ENCODE assay signal across 1 cellular context in the genomic region with DNA sequence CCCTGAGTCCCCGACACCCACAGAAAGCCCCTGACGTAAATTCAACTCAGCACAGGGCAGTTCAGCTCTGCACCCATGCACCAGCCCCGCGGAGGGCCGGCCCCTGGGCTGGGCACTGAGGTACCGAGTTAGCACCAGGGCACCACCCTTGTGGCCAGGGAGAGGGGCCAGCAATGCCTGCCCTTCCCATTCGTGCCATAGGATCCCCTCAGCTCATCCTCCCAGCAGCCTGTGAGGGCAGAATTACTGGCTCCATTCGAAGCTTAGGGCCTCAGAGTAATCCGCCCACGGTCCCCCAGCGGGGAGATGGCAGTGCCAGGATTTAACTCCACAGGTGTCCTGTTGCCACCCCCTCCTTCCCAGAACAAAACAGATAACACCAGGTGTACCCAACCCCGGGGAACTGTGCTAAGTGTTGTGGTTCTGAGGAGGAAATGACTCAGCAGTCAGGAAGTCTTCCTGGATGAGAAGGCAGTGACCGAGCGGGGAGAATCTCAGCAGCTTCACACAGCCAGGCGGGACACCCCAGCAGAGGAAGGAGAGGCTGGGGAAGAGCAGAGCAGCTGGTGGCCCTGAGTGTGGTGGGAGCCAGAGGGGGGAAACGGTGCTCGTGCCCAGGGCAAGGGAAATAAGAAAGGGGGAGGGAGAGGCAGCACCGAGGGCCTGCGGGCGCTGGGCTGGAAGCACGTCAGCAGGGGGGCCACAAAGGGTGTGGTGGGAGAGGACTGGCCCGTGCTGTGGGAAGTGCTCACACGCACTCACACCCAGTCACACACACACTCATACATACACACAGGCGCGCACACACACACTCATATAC.
A peak's percentile ranks its signal among the peaks of the same experiment; 100 is the strongest.
TF ChIP-seq lines count a peak whose summit lies in the region.

No MANE protein-coding gene starts in this region.

TF ChIP-seq in GM12878, 131 proteins besides CTCF, POLR2A, EP300 and RAD21 (continued from another document and continues in another):
- TF ChIP-seq FOXM1 (IDR thresholded peaks at IDR 0.05; ENCODE audit: low read depth, low read length): no peak
- TF ChIP-seq HDAC6 (IDR thresholded peaks at IDR 0.05; ENCODE audit: unreplicated experiment): no peak
- no peak for TF ChIP-seq BCL11A (IDR thresholded peaks at IDR 0.05; ENCODE audit: low read depth, low read length)
- TF ChIP-seq YY1 (IDR thresholded peaks at IDR 0.05; ENCODE audit: low read depth, low read length): no peak
- peak in 1 of 2 experiments; percentile 2; a peak in 1 of 3 replicates for TF ChIP-seq EGR1 (IDR thresholded peaks at IDR 0.05; ENCODE audit: borderline replicate concordance in 1 of 2, low read depth in 2 of 2, low read length in 2 of 2)
- no peak for TF ChIP-seq RFX5 (IDR thresholded peaks at IDR 0.05; ENCODE audit: low read depth, low read length)
- no peak for TF ChIP-seq SP1 (IDR thresholded peaks at IDR 0.05; ENCODE audit: low read depth, low read length)
- no peak for TF ChIP-seq ZNF622 (IDR thresholded peaks at IDR 0.05)
- TF ChIP-seq SUZ12 (IDR thresholded peaks at IDR 0.05; ENCODE audit: unreplicated experiment): no peak
- TF ChIP-seq, protein P1, sequence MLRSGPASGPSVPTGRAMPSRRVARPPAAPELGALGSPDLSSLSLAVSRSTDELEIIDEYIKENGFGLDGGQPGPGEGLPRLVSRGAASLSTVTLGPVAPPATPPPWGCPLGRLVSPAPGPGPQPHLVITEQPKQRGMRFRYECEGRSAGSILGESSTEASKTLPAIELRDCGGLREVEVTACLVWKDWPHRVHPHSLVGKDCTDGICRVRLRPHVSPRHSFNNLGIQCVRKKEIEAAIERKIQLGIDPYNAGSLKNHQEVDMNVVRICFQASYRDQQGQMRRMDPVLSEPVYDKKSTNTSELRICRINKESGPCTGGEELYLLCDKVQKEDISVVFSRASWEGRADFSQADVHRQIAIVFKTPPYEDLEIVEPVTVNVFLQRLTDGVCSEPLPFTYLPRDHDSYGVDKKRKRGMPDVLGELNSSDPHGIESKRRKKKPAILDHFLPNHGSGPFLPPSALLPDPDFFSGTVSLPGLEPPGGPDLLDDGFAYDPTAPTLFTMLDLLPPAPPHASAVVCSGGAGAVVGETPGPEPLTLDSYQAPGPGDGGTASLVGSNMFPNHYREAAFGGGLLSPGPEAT (IDR thresholded peaks at IDR 0.05; ENCODE audit: low read depth): peak; percentile 66
- TF ChIP-seq BRCA1 (IDR thresholded peaks at IDR 0.05; ENCODE audit: low read depth, low read length): no peak
- peak; percentile 56; the same call in 1 of the 2 replicates for TF ChIP-seq JUNB (IDR thresholded peaks at IDR 0.05)
- TF ChIP-seq ZSCAN29 (IDR thresholded peaks at IDR 0.05): no peak
- TF ChIP-seq, protein P2, sequence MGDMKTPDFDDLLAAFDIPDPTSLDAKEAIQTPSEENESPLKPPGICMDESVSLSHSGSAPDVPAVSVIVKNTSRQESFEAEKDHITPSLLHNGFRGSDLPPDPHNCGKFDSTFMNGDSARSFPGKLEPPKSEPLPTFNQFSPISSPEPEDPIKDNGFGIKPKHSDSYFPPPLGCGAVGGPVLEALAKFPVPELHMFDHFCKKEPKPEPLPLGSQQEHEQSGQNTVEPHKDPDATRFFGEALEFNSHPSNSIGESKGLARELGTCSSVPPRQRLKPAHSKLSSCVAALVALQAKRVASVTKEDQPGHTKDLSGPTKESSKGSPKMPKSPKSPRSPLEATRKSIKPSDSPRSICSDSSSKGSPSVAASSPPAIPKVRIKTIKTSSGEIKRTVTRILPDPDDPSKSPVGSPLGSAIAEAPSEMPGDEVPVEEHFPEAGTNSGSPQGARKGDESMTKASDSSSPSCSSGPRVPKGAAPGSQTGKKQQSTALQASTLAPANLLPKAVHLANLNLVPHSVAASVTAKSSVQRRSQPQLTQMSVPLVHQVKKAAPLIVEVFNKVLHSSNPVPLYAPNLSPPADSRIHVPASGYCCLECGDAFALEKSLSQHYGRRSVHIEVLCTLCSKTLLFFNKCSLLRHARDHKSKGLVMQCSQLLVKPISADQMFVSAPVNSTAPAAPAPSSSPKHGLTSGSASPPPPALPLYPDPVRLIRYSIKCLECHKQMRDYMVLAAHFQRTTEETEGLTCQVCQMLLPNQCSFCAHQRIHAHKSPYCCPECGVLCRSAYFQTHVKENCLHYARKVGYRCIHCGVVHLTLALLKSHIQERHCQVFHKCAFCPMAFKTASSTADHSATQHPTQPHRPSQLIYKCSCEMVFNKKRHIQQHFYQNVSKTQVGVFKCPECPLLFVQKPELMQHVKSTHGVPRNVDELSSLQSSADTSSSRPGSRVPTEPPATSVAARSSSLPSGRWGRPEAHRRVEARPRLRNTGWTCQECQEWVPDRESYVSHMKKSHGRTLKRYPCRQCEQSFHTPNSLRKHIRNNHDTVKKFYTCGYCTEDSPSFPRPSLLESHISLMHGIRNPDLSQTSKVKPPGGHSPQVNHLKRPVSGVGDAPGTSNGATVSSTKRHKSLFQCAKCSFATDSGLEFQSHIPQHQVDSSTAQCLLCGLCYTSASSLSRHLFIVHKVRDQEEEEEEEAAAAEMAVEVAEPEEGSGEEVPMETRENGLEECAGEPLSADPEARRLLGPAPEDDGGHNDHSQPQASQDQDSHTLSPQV (IDR thresholded peaks at IDR 0.05): no peak
- no peak for TF ChIP-seq CBFB (IDR thresholded peaks at IDR 0.05; ENCODE audit: low read depth)
- peak; percentile 63 for TF ChIP-seq MTA2 (IDR thresholded peaks at IDR 0.05; ENCODE audit: low read depth)
- peak; percentile 80 for TF ChIP-seq RUNX3 (IDR thresholded peaks at IDR 0.05; ENCODE audit: low read length)
- TF ChIP-seq NR2C2 (IDR thresholded peaks at IDR 0.05; ENCODE audit: borderline replicate concordance, control insufficient read depth, insufficient read length, low read depth): no peak
- TF ChIP-seq MTA3 (IDR thresholded peaks at IDR 0.05; ENCODE audit: borderline replicate concordance, low read length): no peak; the same call in 1 of the 2 replicates
- TF ChIP-seq, protein P3, sequence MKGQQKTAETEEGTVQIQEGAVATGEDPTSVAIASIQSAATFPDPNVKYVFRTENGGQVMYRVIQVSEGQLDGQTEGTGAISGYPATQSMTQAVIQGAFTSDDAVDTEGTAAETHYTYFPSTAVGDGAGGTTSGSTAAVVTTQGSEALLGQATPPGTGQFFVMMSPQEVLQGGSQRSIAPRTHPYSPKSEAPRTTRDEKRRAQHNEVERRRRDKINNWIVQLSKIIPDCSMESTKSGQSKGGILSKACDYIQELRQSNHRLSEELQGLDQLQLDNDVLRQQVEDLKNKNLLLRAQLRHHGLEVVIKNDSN (IDR thresholded peaks at IDR 0.05; ENCODE audit: borderline replicate concordance, extremely low read length, insufficient read depth, low read depth, low read length): no peak
- TF ChIP-seq POLR2AphosphoS2 (IDR thresholded peaks at IDR 0.05; ENCODE audit: low read depth, low read length): no peak
- TF ChIP-seq, protein P4, sequence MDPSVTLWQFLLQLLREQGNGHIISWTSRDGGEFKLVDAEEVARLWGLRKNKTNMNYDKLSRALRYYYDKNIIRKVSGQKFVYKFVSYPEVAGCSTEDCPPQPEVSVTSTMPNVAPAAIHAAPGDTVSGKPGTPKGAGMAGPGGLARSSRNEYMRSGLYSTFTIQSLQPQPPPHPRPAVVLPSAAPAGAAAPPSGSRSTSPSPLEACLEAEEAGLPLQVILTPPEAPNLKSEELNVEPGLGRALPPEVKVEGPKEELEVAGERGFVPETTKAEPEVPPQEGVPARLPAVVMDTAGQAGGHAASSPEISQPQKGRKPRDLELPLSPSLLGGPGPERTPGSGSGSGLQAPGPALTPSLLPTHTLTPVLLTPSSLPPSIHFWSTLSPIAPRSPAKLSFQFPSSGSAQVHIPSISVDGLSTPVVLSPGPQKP (IDR thresholded peaks at IDR 0.05; ENCODE audit: low read depth, low read length): no peak
- peak; percentile 97 for TF ChIP-seq IKZF1 (conservative IDR thresholded peaks at IDR 0.05)
- no peak for TF ChIP-seq NFXL1 (IDR thresholded peaks at IDR 0.05; ENCODE audit: borderline replicate concordance)
- TF ChIP-seq SMARCA5 (IDR thresholded peaks at IDR 0.05): no peak
- TF ChIP-seq, protein P5, sequence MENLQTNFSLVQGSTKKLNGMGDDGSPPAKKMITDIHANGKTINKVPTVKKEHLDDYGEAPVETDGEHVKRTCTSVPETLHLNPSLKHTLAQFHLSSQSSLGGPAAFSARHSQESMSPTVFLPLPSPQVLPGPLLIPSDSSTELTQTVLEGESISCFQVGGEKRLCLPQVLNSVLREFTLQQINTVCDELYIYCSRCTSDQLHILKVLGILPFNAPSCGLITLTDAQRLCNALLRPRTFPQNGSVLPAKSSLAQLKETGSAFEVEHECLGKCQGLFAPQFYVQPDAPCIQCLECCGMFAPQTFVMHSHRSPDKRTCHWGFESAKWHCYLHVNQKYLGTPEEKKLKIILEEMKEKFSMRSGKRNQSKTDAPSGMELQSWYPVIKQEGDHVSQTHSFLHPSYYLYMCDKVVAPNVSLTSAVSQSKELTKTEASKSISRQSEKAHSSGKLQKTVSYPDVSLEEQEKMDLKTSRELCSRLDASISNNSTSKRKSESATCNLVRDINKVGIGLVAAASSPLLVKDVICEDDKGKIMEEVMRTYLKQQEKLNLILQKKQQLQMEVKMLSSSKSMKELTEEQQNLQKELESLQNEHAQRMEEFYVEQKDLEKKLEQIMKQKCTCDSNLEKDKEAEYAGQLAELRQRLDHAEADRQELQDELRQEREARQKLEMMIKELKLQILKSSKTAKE (IDR thresholded peaks at IDR 0.05; ENCODE audit: low read depth, poor library complexity, severe bottlenecking): no peak
- TF ChIP-seq NRF1 (conservative IDR thresholded peaks at IDR 0.05; ENCODE audit: low read depth, low read length): no peak
- TF ChIP-seq SIX5 (IDR thresholded peaks at IDR 0.05; ENCODE audit: low read depth, low read length, severe bottlenecking): no peak
- TF ChIP-seq, protein P6, sequence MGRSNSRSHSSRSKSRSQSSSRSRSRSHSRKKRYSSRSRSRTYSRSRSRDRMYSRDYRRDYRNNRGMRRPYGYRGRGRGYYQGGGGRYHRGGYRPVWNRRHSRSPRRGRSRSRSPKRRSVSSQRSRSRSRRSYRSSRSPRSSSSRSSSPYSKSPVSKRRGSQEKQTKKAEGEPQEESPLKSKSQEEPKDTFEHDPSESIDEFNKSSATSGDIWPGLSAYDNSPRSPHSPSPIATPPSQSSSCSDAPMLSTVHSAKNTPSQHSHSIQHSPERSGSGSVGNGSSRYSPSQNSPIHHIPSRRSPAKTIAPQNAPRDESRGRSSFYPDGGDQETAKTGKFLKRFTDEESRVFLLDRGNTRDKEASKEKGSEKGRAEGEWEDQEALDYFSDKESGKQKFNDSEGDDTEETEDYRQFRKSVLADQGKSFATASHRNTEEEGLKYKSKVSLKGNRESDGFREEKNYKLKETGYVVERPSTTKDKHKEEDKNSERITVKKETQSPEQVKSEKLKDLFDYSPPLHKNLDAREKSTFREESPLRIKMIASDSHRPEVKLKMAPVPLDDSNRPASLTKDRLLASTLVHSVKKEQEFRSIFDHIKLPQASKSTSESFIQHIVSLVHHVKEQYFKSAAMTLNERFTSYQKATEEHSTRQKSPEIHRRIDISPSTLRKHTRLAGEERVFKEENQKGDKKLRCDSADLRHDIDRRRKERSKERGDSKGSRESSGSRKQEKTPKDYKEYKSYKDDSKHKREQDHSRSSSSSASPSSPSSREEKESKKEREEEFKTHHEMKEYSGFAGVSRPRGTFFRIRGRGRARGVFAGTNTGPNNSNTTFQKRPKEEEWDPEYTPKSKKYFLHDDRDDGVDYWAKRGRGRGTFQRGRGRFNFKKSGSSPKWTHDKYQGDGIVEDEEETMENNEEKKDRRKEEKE (IDR thresholded peaks at IDR 0.05): no peak
- no peak for TF ChIP-seq GABPA (IDR thresholded peaks at IDR 0.05; ENCODE audit: low read depth)
- no peak for TF ChIP-seq SMAD1 (IDR thresholded peaks at IDR 0.05; ENCODE audit: low read depth, partially characterized antibody)
- 0 out of 2 replicates have a peak, but pooled peaks have one; percentile 55 for TF ChIP-seq ZNF217 (IDR thresholded peaks at IDR 0.05)
- no peak for TF ChIP-seq FOS (IDR thresholded peaks at IDR 0.05; ENCODE audit: borderline replicate concordance, extremely low read depth, insufficient read length)
- no peak for TF ChIP-seq CBX3 (IDR thresholded peaks at IDR 0.05; ENCODE audit: borderline replicate concordance, low read depth)
- TF ChIP-seq, protein P7, sequence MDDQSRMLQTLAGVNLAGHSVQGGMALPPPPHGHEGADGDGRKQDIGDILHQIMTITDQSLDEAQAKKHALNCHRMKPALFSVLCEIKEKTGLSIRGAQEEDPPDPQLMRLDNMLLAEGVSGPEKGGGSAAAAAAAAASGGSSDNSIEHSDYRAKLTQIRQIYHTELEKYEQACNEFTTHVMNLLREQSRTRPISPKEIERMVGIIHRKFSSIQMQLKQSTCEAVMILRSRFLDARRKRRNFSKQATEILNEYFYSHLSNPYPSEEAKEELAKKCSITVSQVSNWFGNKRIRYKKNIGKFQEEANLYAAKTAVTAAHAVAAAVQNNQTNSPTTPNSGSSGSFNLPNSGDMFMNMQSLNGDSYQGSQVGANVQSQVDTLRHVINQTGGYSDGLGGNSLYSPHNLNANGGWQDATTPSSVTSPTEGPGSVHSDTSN (IDR thresholded peaks at IDR 0.05; ENCODE audit: insufficient replicate concordance, low read depth, low read length): no peak
- TF ChIP-seq TAF1 (IDR thresholded peaks at IDR 0.05; ENCODE audit: borderline replicate concordance, low read depth, low read length): no peak
- TF ChIP-seq, protein P8, sequence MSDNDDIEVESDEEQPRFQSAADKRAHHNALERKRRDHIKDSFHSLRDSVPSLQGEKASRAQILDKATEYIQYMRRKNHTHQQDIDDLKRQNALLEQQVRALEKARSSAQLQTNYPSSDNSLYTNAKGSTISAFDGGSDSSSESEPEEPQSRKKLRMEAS (IDR thresholded peaks at IDR 0.05; ENCODE audit: low read depth, low read length): no peak
- no peak for TF ChIP-seq ESRRA (IDR thresholded peaks at IDR 0.05; ENCODE audit: low read length)
- peak; percentile 61; the same call in 1 of the 2 replicates for TF ChIP-seq TCF12 (IDR thresholded peaks at IDR 0.05; ENCODE audit: low read depth, low read length)
- no peak for TF ChIP-seq ZNF274 (IDR thresholded peaks at IDR 0.05; ENCODE audit: insufficient read depth, insufficient read length)
- TF ChIP-seq, protein P9, sequence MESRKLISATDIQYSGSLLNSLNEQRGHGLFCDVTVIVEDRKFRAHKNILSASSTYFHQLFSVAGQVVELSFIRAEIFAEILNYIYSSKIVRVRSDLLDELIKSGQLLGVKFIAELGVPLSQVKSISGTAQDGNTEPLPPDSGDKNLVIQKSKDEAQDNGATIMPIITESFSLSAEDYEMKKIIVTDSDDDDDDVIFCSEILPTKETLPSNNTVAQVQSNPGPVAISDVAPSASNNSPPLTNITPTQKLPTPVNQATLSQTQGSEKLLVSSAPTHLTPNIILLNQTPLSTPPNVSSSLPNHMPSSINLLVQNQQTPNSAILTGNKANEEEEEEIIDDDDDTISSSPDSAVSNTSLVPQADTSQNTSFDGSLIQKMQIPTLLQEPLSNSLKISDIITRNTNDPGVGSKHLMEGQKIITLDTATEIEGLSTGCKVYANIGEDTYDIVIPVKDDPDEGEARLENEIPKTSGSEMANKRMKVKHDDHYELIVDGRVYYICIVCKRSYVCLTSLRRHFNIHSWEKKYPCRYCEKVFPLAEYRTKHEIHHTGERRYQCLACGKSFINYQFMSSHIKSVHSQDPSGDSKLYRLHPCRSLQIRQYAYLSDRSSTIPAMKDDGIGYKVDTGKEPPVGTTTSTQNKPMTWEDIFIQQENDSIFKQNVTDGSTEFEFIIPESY (IDR thresholded peaks at IDR 0.05): no peak
- no peak for TF ChIP-seq CEBPB (IDR thresholded peaks at IDR 0.05; ENCODE audit: borderline replicate concordance in 1 of 2, low read depth in 2 of 2, low read length in 2 of 2)
- no peak for TF ChIP-seq CHD4 (IDR thresholded peaks at IDR 0.05)
- TF ChIP-seq, protein P10, sequence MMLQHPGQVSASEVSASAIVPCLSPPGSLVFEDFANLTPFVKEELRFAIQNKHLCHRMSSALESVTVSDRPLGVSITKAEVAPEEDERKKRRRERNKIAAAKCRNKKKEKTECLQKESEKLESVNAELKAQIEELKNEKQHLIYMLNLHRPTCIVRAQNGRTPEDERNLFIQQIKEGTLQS (IDR thresholded peaks at IDR 0.05; ENCODE audit: borderline replicate concordance, extremely low read depth, low read depth, low read length): no peak
- peak; percentile 78 for TF ChIP-seq IRF4 (IDR thresholded peaks at IDR 0.05; ENCODE audit: low read depth, low read length)
